ENCODE assay signal across 1 cellular context in the genomic region with DNA sequence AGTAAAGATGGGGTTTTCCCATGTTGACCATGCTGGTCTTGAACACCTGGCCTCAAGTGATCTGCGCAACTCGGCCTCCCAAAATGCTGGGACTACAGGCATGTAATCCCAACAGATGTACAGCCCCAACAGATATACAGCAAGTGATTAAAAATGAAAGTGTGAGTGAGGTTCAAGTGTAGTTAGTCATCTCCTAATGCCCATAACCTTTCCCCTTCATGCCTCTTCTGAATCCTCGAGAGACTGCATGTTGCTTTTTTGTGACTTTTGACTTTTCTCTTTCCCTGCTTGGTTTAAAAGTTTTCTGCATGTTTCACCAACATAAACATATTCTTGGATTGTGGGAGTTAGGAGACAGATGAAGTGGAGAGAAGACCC.
TF ChIP-seq lines count a peak whose summit lies in the region.

No MANE protein-coding gene starts in this region.

TF ChIP-seq in endothelial cell of umbilical vein, 7 proteins besides CTCF, POLR2A, EP300 and RAD21 (continued from another document):
- no peak for TF ChIP-seq POLR2AphosphoS5 (IDR thresholded peaks at IDR 0.05; ENCODE audit: insufficient read depth, low read depth, low read length)
